ENCODE assay signal across 8 cellular contexts in the genomic region with DNA sequence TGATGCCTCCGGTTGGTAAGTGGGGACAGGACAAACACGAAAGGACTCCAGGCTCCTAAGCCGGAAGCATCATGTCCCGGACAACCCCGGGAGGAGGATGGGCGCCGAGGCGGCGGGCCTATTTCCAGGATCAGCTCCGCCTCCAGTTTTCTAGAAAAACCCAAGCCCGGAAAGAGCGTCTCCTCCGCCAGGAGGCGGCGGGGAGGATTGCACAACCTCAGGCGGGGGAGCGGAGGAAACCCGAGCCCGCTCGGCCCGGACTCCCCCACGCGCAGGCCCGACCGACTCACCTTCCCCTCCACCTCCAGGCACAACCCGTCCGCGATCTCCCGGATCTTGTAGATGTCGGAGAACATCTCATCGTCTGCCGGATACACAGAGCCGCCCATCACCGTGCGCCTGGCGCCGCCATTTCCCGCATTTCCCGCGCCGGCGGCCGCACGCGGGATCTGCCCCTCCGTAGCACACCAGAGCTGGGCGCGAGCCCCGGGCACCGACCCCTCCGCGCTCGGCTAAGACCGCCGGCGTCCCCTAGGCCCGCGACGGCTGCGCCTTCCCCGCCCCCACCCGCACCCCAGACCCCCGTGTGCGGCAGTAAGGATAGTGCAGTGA. TPM values are rescaled to one million over a fixed set of nuclear protein-coding genes. Genes with fewer than 3 reads are reported as not detected.
DNase-seq lines count a peak whose midpoint lies in the region; ATAC-seq and TF ChIP-seq lines count a peak whose summit lies in the region.

No MANE protein-coding gene starts in this region.

- H3K4me2 ChIP-seq in GM23248 (ENCODE audit: unreplicated experiment): peak overlapping the region; percentile 96

- peak; percentile 49 for ATAC-seq in activated naive CD4-positive, alpha-beta T cell treated with anti-CD3 and anti-CD28 coated beads, Interleukin-2, amount 50 U/mL, for 72 hours
- ATAC-seq in omental fat pad (ENCODE audit: low FRiP score): peak; percentile 65

- H3F3A ChIP-seq in GM23248 (ENCODE audit: insufficient read depth): peaks cover 51% of the 10 kb centered on the region

- 1% methylated on average over 41 to 43 of the region's 64 CpGs for WGBS in GM23248 (ENCODE audit: low coverage in 1 of 2, low lambda C conversion rate in 2 of 2, missing lambda C conversion rate in 2 of 2), 2 experiments
- WGBS in suprapubic skin: 0% methylated on average over 13 of the region's 64 CpGs

- peaks cover 48% of the 10 kb centered on the region for H4K20me1 ChIP-seq in GM23248 (ENCODE audit: insufficient read depth)

- no peak for TF ChIP-seq POLR2A in suprapubic skin (IDR thresholded peaks at IDR 0.05)

- no peaks in the 10 kb centered on the region for H3K9me2 ChIP-seq in GM23248 (ENCODE audit: insufficient read depth)

- H3K79me2 ChIP-seq in GM23248 (ENCODE audit: insufficient read depth): peaks cover 70% of the 10 kb centered on the region

- no peaks in the 10 kb centered on the region for H3K27me3 ChIP-seq in GM23248 (replicated peaks; ENCODE audit: insufficient read depth)
- H3K27me3 ChIP-seq in suprapubic skin: no peaks in the 10 kb centered on the region

- DNase-seq in ELF-1 (ENCODE audit: low read depth, low spot score) (peak; percentile 90), GM23248 (peak; percentile 97), LHCN-M2 (ENCODE audit: low read depth) (peak; percentile 90), SK-N-MC (ENCODE audit: low read depth, low spot score) (no peak), globus pallidus (ENCODE audit: low spot score) (peak; percentile 91), omental fat pad (ENCODE audit: low spot score) (peak; percentile 66), suprapubic skin (ENCODE audit: low spot score in 2 of 2) (peak; percentile 92 to 96)
- peak; percentile 79 to 86 for DNase-seq in activated naive CD4-positive, alpha-beta T cell treated with anti-CD3 and anti-CD28 coated beads, Interleukin-2, amount 50 U/mL, for 72 hours (ENCODE audit: low spot score in 2 of 2)

- no peaks in the 10 kb centered on the region for H3K9me3 ChIP-seq in GM23248 (ENCODE audit: low read depth)
- H3K9me3 ChIP-seq in SK-N-MC (ENCODE audit: low read depth, low read length): no peaks in the 10 kb centered on the region
- H3K9me3 ChIP-seq in suprapubic skin: no peaks in the 10 kb centered on the region

- H3K27ac ChIP-seq in GM23248: peak overlapping the region; percentile 98
- H3K27ac ChIP-seq in SK-N-MC: peak overlapping the region; percentile 93
- peak overlapping the region; percentile 99 for H3K27ac ChIP-seq in suprapubic skin

- H3K9ac ChIP-seq in GM23248 (peak overlapping the region; percentile 99), SK-N-MC (ENCODE audit: insufficient read length) (peak overlapping the region; percentile 98)

- peak overlapping the region; percentile 98 for H3K4me3 ChIP-seq in GM23248
- peak overlapping the region; percentile 99 for H3K4me3 ChIP-seq in SK-N-MC
- H3K4me3 ChIP-seq in suprapubic skin: peak overlapping the region; percentile 77

- H3K4me1 ChIP-seq in GM23248 (ENCODE audit: insufficient read depth) (peaks cover 46% of the 10 kb centered on the region), suprapubic skin (peaks cover 54% of the 10 kb centered on the region)

- no peak for TF ChIP-seq EP300 in suprapubic skin (IDR thresholded peaks at IDR 0.05)

- H3K36me3 ChIP-seq in GM23248 (ENCODE audit: low read depth) (peaks cover 48% of the 10 kb centered on the region), SK-N-MC (ENCODE audit: insufficient read depth, low read length) (peaks cover 58% of the 10 kb centered on the region), suprapubic skin (peaks cover 54% of the 10 kb centered on the region)

- no peak for TF ChIP-seq CTCF in omental fat pad (IDR thresholded peaks at IDR 0.05)
- TF ChIP-seq CTCF in suprapubic skin (IDR thresholded peaks at IDR 0.05): peak; percentile 44 to 62

- peak overlapping the region; percentile 99 for H3K27ac Mint-ChIP-seq in activated naive CD4-positive, alpha-beta T cell treated with anti-CD3 and anti-CD28 coated beads, Interleukin-2, amount 50 U/mL, for 72 hours

- in situ Hi-C loops in GM23248 (cut with MboI): no loop called here

- no peaks in the 10 kb centered on the region for H3K9me3 Mint-ChIP-seq in activated naive CD4-positive, alpha-beta T cell treated with anti-CD3 and anti-CD28 coated beads, Interleukin-2, amount 50 U/mL, for 72 hours

- H3K36me3 Mint-ChIP-seq in activated naive CD4-positive, alpha-beta T cell treated with anti-CD3 and anti-CD28 coated beads, Interleukin-2, amount 50 U/mL, for 72 hours: peaks cover 55 to 67% of the 10 kb centered on the region in 2 donors

- H2AFZ ChIP-seq in GM23248: 0 out of 2 replicates have a peak overlapping the region, but pooled peaks have one; percentile 1

RNA-seq across cellular contexts. Expression of gene TPT1, which starts 0.5 kb away (rescaled TPM):
- total RNA-seq in GM23248 (2014; rRNA removed; shearing (Covaris generic)): 2,021 and 2,164 TPM in 2 replicates
- 1,100 and 1,151 TPM in 2 replicates for polyA plus RNA-seq in GM23248 (2016; fragmentation: Nextera tagmentation; extraction: Ambion mirVana)
- 1,773 and 1,961 TPM in 2 replicates for total RNA-seq in LHCN-M2 (2014; rRNA removed)
- 3,733 TPM for polyA plus RNA-seq in LHCN-M2 (2012)
- 1,000 to 10,000 TPM; 2,995 to 3,818 TPM for total RNA-seq in activated naive CD4-positive, alpha-beta T cell treated with anti-CD3 and anti-CD28 coated beads, Interleukin-2, amount 50 U/mL, for 72 hours
- total RNA-seq in omental fat pad: 1,000 to 10,000 TPM; 3,407 to 5,053 (median 4,011) TPM
- total RNA-seq in suprapubic skin: 1,000 to 10,000 TPM; 1,947 to 2,729 (median 2,521) TPM

Comparison
In these comparisons a context has a peak if more than half of its experiments do, and no peak if none do; other contexts are left out.
1. CTCF ChIP-seq: peak in suprapubic skin (2 of 2); none in omental fat pad (0 of 3).
2. Peak in every context shown above with its lines, with median percentiles within 50 percentile points of each other: H3K27ac ChIP-seq and H3K4me3 ChIP-seq.